In genomic region chr10:12042409-12042796, GRCh38 we compare ENCODE assay signal across 1 cellular context.
TF ChIP-seq lines count a peak whose summit lies in the region.

No MANE protein-coding gene starts in this region.

TF ChIP-seq in GM12878, 131 proteins besides CTCF, POLR2A, EP300 and RAD21 (continued from another document):
- TF ChIP-seq PRDM15 (CRISPR knock-in tag; IDR thresholded peaks at IDR 0.05) (no peak), TARDBP (IDR thresholded peaks at IDR 0.05; ENCODE audit: borderline replicate concordance) (no peak), KDM1A (IDR thresholded peaks at IDR 0.05; ENCODE audit: borderline replicate concordance) (no peak), IKZF2 (IDR thresholded peaks at IDR 0.05) (no peak), CBFB (IDR thresholded peaks at IDR 0.05; ENCODE audit: low read depth) (no peak), MEF2B (IDR thresholded peaks at IDR 0.05; ENCODE audit: partially characterized antibody, poor library complexity, severe bottlenecking) (no peak), USF1 (IDR thresholded peaks at IDR 0.05; ENCODE audit: borderline replicate concordance, extremely low read length, insufficient read depth, low read depth, low read length) (no peak), RFX5 (IDR thresholded peaks at IDR 0.05; ENCODE audit: low read depth, low read length) (no peak), TCF12 (IDR thresholded peaks at IDR 0.05; ENCODE audit: low read depth, low read length) (no peak), EZH2 (IDR thresholded peaks at IDR 0.05; ENCODE audit: borderline replicate concordance, control insufficient read depth, low read depth, low read length) (no peak), CHD4 (IDR thresholded peaks at IDR 0.05) (no peak), SMARCA5 (IDR thresholded peaks at IDR 0.05) (peak; percentile 71), TBL1XR1 (IDR thresholded peaks at IDR 0.05; ENCODE audit: low read depth, low read length) (no peak; the same call in 1 of the 2 replicates), HDAC6 (IDR thresholded peaks at IDR 0.05; ENCODE audit: unreplicated experiment) (peak; percentile 58), SRF (IDR thresholded peaks at IDR 0.05; ENCODE audit: low read depth in 2 of 2, low read length in 2 of 2) (no peak), RCOR1 (conservative IDR thresholded peaks at IDR 0.05; ENCODE audit: low read depth, low read length) (no peak), MYC (IDR thresholded peaks at IDR 0.05; ENCODE audit: insufficient read depth, insufficient read length, insufficient replicate concordance, low read length, severe bottlenecking) (no peak), JUNB (IDR thresholded peaks at IDR 0.05) (no peak), BRCA1 (IDR thresholded peaks at IDR 0.05; ENCODE audit: low read depth, low read length) (no peak), BHLHE40 (IDR thresholded peaks at IDR 0.05; ENCODE audit: borderline replicate concordance in 1 of 2, low read depth in 2 of 2, low read length in 1 of 2) (0 out of 4 replicates have a peak, but pooled peaks of 1 of the 2 experiments have one; percentile 2), BCL3 (IDR thresholded peaks at IDR 0.05; ENCODE audit: borderline replicate concordance, insufficient read depth, low read depth, low read length, poor library complexity, severe bottlenecking) (no peak), CBX5 (IDR thresholded peaks at IDR 0.05; ENCODE audit: low read depth) (no peak), NR2F1 (conservative IDR thresholded peaks at IDR 0.05) (no peak), MTA2 (IDR thresholded peaks at IDR 0.05; ENCODE audit: low read depth) (no peak), YBX1 (IDR thresholded peaks at IDR 0.05) (no peak), GABPA (IDR thresholded peaks at IDR 0.05; ENCODE audit: low read depth) (no peak), RUNX3 (IDR thresholded peaks at IDR 0.05; ENCODE audit: low read length) (no peak), CREB1 (IDR thresholded peaks at IDR 0.05; ENCODE audit: low read depth) (no peak), ZBTB33 (IDR thresholded peaks at IDR 0.05) (no peak), ASH2L (IDR thresholded peaks at IDR 0.05; ENCODE audit: borderline replicate concordance, low read depth) (no peak), EGR1 (IDR thresholded peaks at IDR 0.05; ENCODE audit: borderline replicate concordance in 1 of 2, low read depth in 2 of 2, low read length in 2 of 2) (peak in 1 of 2 experiments; percentile 59; a peak in 1 of 3 replicates)
